Comparison of ENCODE assay signal across 7 cellular contexts in the genomic region with DNA sequence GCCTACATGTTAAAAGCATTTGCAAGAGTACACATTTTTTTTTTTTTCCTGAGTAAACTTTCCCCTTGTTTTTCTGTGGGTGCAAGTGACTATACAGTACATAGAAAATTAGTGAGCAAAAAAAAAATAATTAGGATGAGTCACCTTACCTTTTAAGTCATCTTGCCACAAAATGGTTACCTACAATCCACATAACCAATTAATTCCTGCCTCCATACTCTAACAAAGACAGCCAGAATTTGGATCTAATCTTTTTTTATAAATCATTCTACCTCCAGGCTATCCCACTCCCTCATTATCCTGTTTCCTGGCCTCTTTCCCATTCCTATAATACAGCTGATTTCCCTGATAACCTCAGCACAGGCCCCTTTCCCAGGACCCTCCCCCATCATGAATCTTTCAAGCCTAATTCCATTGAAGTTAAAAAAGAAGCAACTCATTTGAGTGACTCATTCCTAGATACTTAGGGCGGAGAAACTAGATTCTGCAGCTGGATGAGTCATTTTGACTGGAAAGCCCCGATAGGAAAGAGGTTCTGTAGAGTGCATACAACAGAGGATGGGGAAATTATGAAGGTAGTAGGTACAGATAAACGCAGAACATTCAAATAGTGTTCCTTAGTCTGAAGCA.
DNase-seq lines count a peak whose midpoint lies in the region; ATAC-seq and TF ChIP-seq lines count a peak whose summit lies in the region.

No MANE protein-coding gene starts in this region.

- peaks cover 5% of the 10 kb centered on the region for H3K9me3 Mint-ChIP-seq in activated naive CD4-positive, alpha-beta T cell treated with anti-CD3 and anti-CD28 coated beads for 36 hours
- H3K9me3 Mint-ChIP-seq in type B pancreatic cell, result peaks cover 14% of the 10 kb centered on the region

- ATAC-seq in GM21576 (IDR thresholded peaks at IDR 0.05; ENCODE audit: unreplicated experiment), result peak; percentile 64

- peaks cover 44% of the 10 kb centered on the region for H3K36me3 Mint-ChIP-seq in activated naive CD4-positive, alpha-beta T cell treated with anti-CD3 and anti-CD28 coated beads for 36 hours (ENCODE audit: low read depth)
- H3K36me3 Mint-ChIP-seq in type B pancreatic cell, result peaks cover 36% of the 10 kb centered on the region

- CTCF ChIA-PET in activated naive CD4-positive, alpha-beta T cell treated with anti-CD3 and anti-CD28 coated beads for 36 hours (lab: Charles Lee), result interaction anchor here (1.0 to 1.4 kb wide), 3 partner anchors 19 to 191 kb away, joined by 3 to 4 read pairs (median 3); no protein-coding TSS in a partner anchor

- peak overlapping the region; percentile 46 for H3K4me3 Mint-ChIP-seq in activated naive CD4-positive, alpha-beta T cell treated with anti-CD3 and anti-CD28 coated beads for 36 hours
- peak overlapping the region; percentile 34 for H3K4me3 Mint-ChIP-seq in type B pancreatic cell

- in situ Hi-C loops in GM13977 (cut with MboI; ENCODE audit: low pct_unique_long_range_greater_than_20kb, low sequenced_read_pairs, unreplicated experiment), result no loop called here

- peak; percentile 41 for DNase-seq in GM13977 (ENCODE audit: low spot score)
- peak; percentile 88 for DNase-seq in HS-27A (ENCODE audit: low read depth)
- DNase-seq in activated naive CD4-positive, alpha-beta T cell treated with anti-CD3 and anti-CD28 coated beads for 36 hours, result peak; percentile 74
- peak; percentile 59 for DNase-seq in iPS-NIHi7 (ENCODE audit: extremely low spot score)
- no peak for DNase-seq in type B pancreatic cell (ENCODE audit: extremely low spot score, unreplicated experiment)
- DNase-seq in midbrain (lab: John Stamatoyannopoulos, UW), result no peak

- no peak for TF ChIP-seq CTCF in GM13977 (IDR thresholded peaks at IDR 0.05; ENCODE audit: extremely low read depth, insufficient read depth, missing control alignments)
- TF ChIP-seq CTCF in type B pancreatic cell (conservative IDR thresholded peaks at IDR 0.05), result no peak

- peaks cover 44% of the 10 kb centered on the region for H3K4me1 Mint-ChIP-seq in activated naive CD4-positive, alpha-beta T cell treated with anti-CD3 and anti-CD28 coated beads for 36 hours (ENCODE audit: low read depth)
- peaks cover 12% of the 10 kb centered on the region for H3K4me1 Mint-ChIP-seq in type B pancreatic cell (ENCODE audit: unreplicated experiment)

- H3K27ac Mint-ChIP-seq in activated naive CD4-positive, alpha-beta T cell treated with anti-CD3 and anti-CD28 coated beads for 36 hours, result peak overlapping the region; percentile 91
- peak overlapping the region; percentile 89 for H3K27ac Mint-ChIP-seq in type B pancreatic cell

- H3K27me3 Mint-ChIP-seq in activated naive CD4-positive, alpha-beta T cell treated with anti-CD3 and anti-CD28 coated beads for 36 hours (ENCODE audit: low read depth), result no peaks in the 10 kb centered on the region
- no peaks in the 10 kb centered on the region for H3K27me3 Mint-ChIP-seq in type B pancreatic cell

- intact Hi-C loops in activated naive CD4-positive, alpha-beta T cell treated with anti-CD3 and anti-CD28 coated beads for 36 hours (cut with micrococcal nuclease), result loop anchor here (1.0 to 10.0 kb wide), 13 partner anchors 21 to 717 kb away; partner anchors contain the start of genes ABCE1, ANAPC10, MMAA and OTUD4

Comparison
In these comparisons a context has a peak if more than half of its experiments do, and no peak if none do; other contexts are left out.
1. DNase-seq: peak in GM13977 (single experiment), HS-27A (single experiment), activated naive CD4-positive, alpha-beta T cell treated with anti-CD3 and anti-CD28 coated beads for 36 hours (single experiment) and iPS-NIHi7 (single experiment); none in type B pancreatic cell (single experiment) and midbrain (single experiment).